ENCODE assay signal across 20 cellular contexts in the genomic region with DNA sequence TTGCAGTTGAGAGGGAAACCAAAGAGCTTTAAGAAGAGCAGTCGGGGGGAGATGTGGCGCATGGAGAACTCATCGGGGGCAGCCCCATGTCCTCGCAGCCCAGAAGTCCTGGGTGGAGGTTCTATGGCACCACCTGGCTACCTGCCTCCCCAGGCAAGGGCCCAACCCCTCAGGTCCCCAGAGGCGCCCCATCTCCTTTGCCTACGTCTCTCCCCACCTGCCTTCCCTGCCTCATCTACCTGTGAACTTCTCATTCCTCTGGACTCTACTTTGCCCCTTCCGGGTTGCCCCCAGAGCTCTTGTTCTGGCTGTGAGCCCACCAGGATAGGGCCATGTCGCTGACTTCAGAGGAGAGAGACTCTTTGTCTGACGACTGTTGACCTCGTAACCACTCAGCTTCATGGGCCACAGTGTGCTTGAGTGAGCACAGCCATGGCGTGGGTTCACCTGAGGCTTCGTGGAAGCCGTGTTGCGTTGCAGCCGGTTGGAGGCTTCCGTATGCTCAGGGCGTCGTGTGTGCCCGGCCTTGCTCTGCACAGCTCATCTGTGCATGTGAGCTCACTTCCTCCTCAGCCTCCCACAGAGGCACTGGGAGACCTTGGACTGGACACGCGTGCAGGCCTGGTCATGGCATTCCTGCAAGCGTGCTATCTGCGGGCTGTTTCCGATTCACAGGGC. TPM values are rescaled to one million over a fixed set of nuclear protein-coding genes. Genes with fewer than 3 reads are reported as not detected.
A peak's percentile ranks its signal among the peaks of the same experiment; 100 is the strongest.
DNase-seq lines count a peak whose midpoint lies in the region; ATAC-seq, FAIRE-seq and TF ChIP-seq lines count a peak whose summit lies in the region.
"Had no signal": no experiment of that assay in that cellular context is flagged by ENCODE, and none has a peak within 500 bp of the region (broad histone marks: within the 10 kb centered on the region; RNA-seq: fewer than 3 reads in every experiment).

No MANE protein-coding gene starts in this region.

- H3K27me3 ChIP-seq in CD8-positive, alpha-beta T cell (ENCODE audit: insufficient read depth, low read length), result no peaks in the 10 kb centered on the region
- no peaks in the 10 kb centered on the region for H3K27me3 ChIP-seq in H1 (replicated peaks in 1 of 4; ENCODE audit: control insufficient read depth in 3 of 4, extremely low read depth in 1 of 4, insufficient read depth in 3 of 4, low read length in 3 of 4)

- no peak for FAIRE-seq in H1 (lab: Jason Lieb, UNC)
- FAIRE-seq: HTR-8/SVneo had no signal

- H2BK20ac ChIP-seq in H1 (ENCODE audit: low read length), result no peak overlapping the region

- H4K5ac ChIP-seq in H1 (ENCODE audit: insufficient read length, low read depth, low read length), result no peak overlapping the region

- no peak overlapping the region for H4K91ac ChIP-seq in H1 (replicated peaks; ENCODE audit: insufficient read length, low read length)

- no peak overlapping the region for H3K14ac ChIP-seq in H1 (ENCODE audit: insufficient read length)

- H2BK15ac ChIP-seq in H1 (ENCODE audit: low read length), result no peak overlapping the region; the same call in 1 of the 2 replicates

- no peak for ATAC-seq in CD8-positive, alpha-beta T cell
- ATAC-seq in T-helper 17 cell (no peak), GM21576 (IDR thresholded peaks at IDR 0.05; ENCODE audit: unreplicated experiment) (no peak)

- H3K27me3 Mint-ChIP-seq in CD8-positive, alpha-beta T cell (ENCODE audit: low read depth), result no peaks in the 10 kb centered on the region
- H3K27me3 Mint-ChIP-seq in T-helper 17 cell, result no peaks in the 10 kb centered on the region
- no peaks in the 10 kb centered on the region for H3K27me3 Mint-ChIP-seq in neural crest cell (ENCODE audit: low read depth)

- TF ChIP-seq RAD21 in H1 (IDR thresholded peaks at IDR 0.05 in 1 of 2, conservative IDR thresholded peaks at IDR 0.05 in 1 of 2; ENCODE audit: low read depth in 2 of 2, low read length in 2 of 2), result no peak

- no peak for DNase-seq in CD8-positive, alpha-beta T cell
- no peak for DNase-seq in T-helper 17 cell
- DNase-seq in H1 (ENCODE audit: low read depth in 1 of 2, low spot score in 2 of 2), result no peak
- DNase-seq in neural crest cell (ENCODE audit: low read depth, low spot score), result no peak
- DNase-seq in midbrain (lab: John Stamatoyannopoulos, UW), result no peak
- no peak for DNase-seq in NCI-H446 treated with DMSO at 0.1 percent for 48 hours (lab: John Stamatoyannopoulos, UW)
- no peak for DNase-seq in NCI-H510A (lab: John Stamatoyannopoulos, UW)
- DNase-seq: AML-193, Calu3, DMS53, H9, NCI-H187, NCI-H345, NCI-H69, SHP77 treated with DMSO at 0.1 percent for 48 hours had no signal

- CTCF ChIA-PET in CD8-positive, alpha-beta T cell (lab: Charles Lee), result interaction anchor here (0.9 to 1.4 kb wide), 2 partner anchors 36 to 76 kb away, joined by 3 read pairs; no protein-coding TSS in a partner anchor
- CTCF ChIA-PET in H1 (lab: Charles Lee; ENCODE audit: partially characterized antibody), result interaction anchor here (1.0 kb wide), 1 partner anchor 24 kb away, joined by 3 read pairs; no protein-coding TSS in a partner anchor

- no peaks in the 10 kb centered on the region for H3K36me3 ChIP-seq in CD8-positive, alpha-beta T cell (ENCODE audit: insufficient read depth, low read length)
- no peaks in the 10 kb centered on the region for H3K36me3 ChIP-seq in H1 (ENCODE audit: control insufficient read depth in 2 of 4, insufficient read depth in 4 of 4, low read length in 3 of 4)

- no peak overlapping the region for H3K18ac ChIP-seq in H1 (ENCODE audit: extremely low read depth, low read length)

- TF ChIP-seq POLR2A in H1 (IDR thresholded peaks at IDR 0.05; ENCODE audit: control extremely low read depth in 1 of 2, low read depth in 2 of 2, low read length in 2 of 2), result no peak

- H3K36me3 Mint-ChIP-seq in CD8-positive, alpha-beta T cell, result peaks cover 20% of the 10 kb centered on the region
- H3K36me3 Mint-ChIP-seq in T-helper 17 cell (ENCODE audit: low read depth), result peaks cover 2% of the 10 kb centered on the region
- H3K36me3 Mint-ChIP-seq in neural crest cell (ENCODE audit: low read depth), result peaks cover 24% of the 10 kb centered on the region
- H3K36me3 Mint-ChIP-seq: CD14-positive monocyte had no signal

- H3K56ac ChIP-seq in H1 (replicated peaks; ENCODE audit: insufficient read length, low read depth, low read length), result no peak overlapping the region

- H3K4me3 Mint-ChIP-seq in CD8-positive, alpha-beta T cell, result no peak overlapping the region
- no peak overlapping the region for H3K4me3 Mint-ChIP-seq in T-helper 17 cell
- H3K4me3 Mint-ChIP-seq in neural crest cell, result no peak overlapping the region
- H3K4me3 Mint-ChIP-seq: CD14-positive monocyte, H9 had no signal

- H2AFZ ChIP-seq in H1 (ENCODE audit: low read length), result no peak overlapping the region

- intact Hi-C loops in CD8-positive, alpha-beta T cell (cut with DNase I, micrococcal nuclease), result no loop called here

- no peak overlapping the region for H2AK5ac ChIP-seq in H1 (ENCODE audit: low read depth, low read length)

- no peak overlapping the region for H2BK120ac ChIP-seq in H1 (replicated peaks; ENCODE audit: low read depth, low read length)

- no peaks in the 10 kb centered on the region for H3K9me3 ChIP-seq in CD8-positive, alpha-beta T cell (ENCODE audit: low read length)
- H3K9me3 ChIP-seq in T-helper 17 cell (ENCODE audit: control insufficient read depth, low read length, poor library complexity, severe bottlenecking), result no peaks in the 10 kb centered on the region
- H3K9me3 ChIP-seq in H1 (ENCODE audit: insufficient read depth in 2 of 2, low read depth in 1 of 2, low read length in 1 of 2), result peaks cover 6 to 11% of the 10 kb centered on the region in 2 experiments

- no peak for TF ChIP-seq CTCF in CD8-positive, alpha-beta T cell (IDR thresholded peaks at IDR 0.05)
- TF ChIP-seq CTCF in H1 (IDR thresholded peaks at IDR 0.05; ENCODE audit: control extremely low read depth in 1 of 3, insufficient read depth in 1 of 3, low read depth in 1 of 3, low read length in 3 of 3) (no peak), neural crest cell (conservative IDR thresholded peaks at IDR 0.05) (no peak)

- H3K27ac Mint-ChIP-seq in CD8-positive, alpha-beta T cell, result peak overlapping the region; percentile 75
- H3K27ac Mint-ChIP-seq in T-helper 17 cell (peak overlapping the region; percentile 43), neural crest cell (ENCODE audit: unreplicated experiment) (peak overlapping the region; percentile 63)
- H3K27ac Mint-ChIP-seq: CD14-positive monocyte, H9 had no signal

- no peak overlapping the region for H3K4me3 ChIP-seq in CD8-positive, alpha-beta T cell (ENCODE audit: low read depth, low read length)
- no peak overlapping the region for H3K4me3 ChIP-seq in H1 (ENCODE audit: extremely low read depth in 1 of 4, insufficient read depth in 2 of 4, low read depth in 3 of 4, low read length in 4 of 4)

- WGBS in H1 (ENCODE audit: extremely low coverage in 1 of 2, insufficient coverage in 1 of 2, insufficient read length in 1 of 2, insufficient replicate concordance in 2 of 2, low coverage in 1 of 2, low lambda C conversion rate in 2 of 2, missing lambda C conversion rate in 1 of 2), 2 experiments, result 88% methylated on average over 24 of the region's 24 CpGs; no CpG with 5 or more reads in 1 of the 2 experiments

- peaks cover 7% of the 10 kb centered on the region for H3K79me1 ChIP-seq in H1 (ENCODE audit: low read depth, low read length)

- H4K8ac ChIP-seq in H1 (ENCODE audit: extremely low read depth, insufficient read depth, low read length), result no peak overlapping the region

- H3K23ac ChIP-seq in H1 (ENCODE audit: insufficient read length), result no peak overlapping the region

- no peaks in the 10 kb centered on the region for H3K79me2 ChIP-seq in H1 (ENCODE audit: control insufficient read depth in 1 of 2, insufficient read depth in 2 of 2, low read length in 2 of 2)

- H4K20me1 ChIP-seq in H1 (replicated peaks in 1 of 2; ENCODE audit: control insufficient read depth in 1 of 2, insufficient read depth in 2 of 2, low read length in 2 of 2), result no peaks in the 10 kb centered on the region

- peaks cover 77% of the 10 kb centered on the region for H3K4me1 ChIP-seq in CD8-positive, alpha-beta T cell (ENCODE audit: insufficient read depth, low read length)
- H3K4me1 ChIP-seq in H1 (replicated peaks in 1 of 4; ENCODE audit: control insufficient read depth in 3 of 4, insufficient read depth in 4 of 4, low read length in 3 of 4), result peaks cover 0 to 2% (median 0%) of the 10 kb centered on the region in 4 experiments; a peak in 3 of 7 replicates

- H3K4me2 ChIP-seq in H1 (ENCODE audit: insufficient read depth in 1 of 2, low read depth in 2 of 2, low read length in 2 of 2), result no peak overlapping the region

- H3K27ac ChIP-seq in CD8-positive, alpha-beta T cell (ENCODE audit: low read depth, low read length), result no peak overlapping the region
- H3K27ac ChIP-seq in H1 (ENCODE audit: low read depth, low read length), result no peak overlapping the region
- H3K27ac ChIP-seq: HL-60 had no signal

- H3K9ac ChIP-seq in H1 (replicated peaks in 1 of 4; ENCODE audit: extremely low read depth in 1 of 4, low read depth in 3 of 4, low read length in 3 of 4), result no peak overlapping the region

- H3K4ac ChIP-seq in H1 (replicated peaks; ENCODE audit: insufficient read length, low read depth, low read length), result no peak overlapping the region

- peaks cover 74% of the 10 kb centered on the region for H3K4me1 Mint-ChIP-seq in CD8-positive, alpha-beta T cell (ENCODE audit: low read depth)
- peaks cover 10% of the 10 kb centered on the region for H3K4me1 Mint-ChIP-seq in T-helper 17 cell
- peaks cover 34% of the 10 kb centered on the region for H3K4me1 Mint-ChIP-seq in neural crest cell

- POLR2A ChIA-PET in CD8-positive, alpha-beta T cell (lab: Charles Lee), result interaction anchor here (0.9 kb wide), 1 partner anchor 17 kb away, joined by 3 read pairs; no protein-coding TSS in a partner anchor
- POLR2A ChIA-PET in H1 (lab: Charles Lee; ENCODE audit: partially characterized antibody), result interaction anchor here (1.8 kb wide), 1 partner anchor 14 kb away, joined by 5 read pairs; a partner anchor contains a TSS

- no peaks in the 10 kb centered on the region for H3K23me2 ChIP-seq in H1 (ENCODE audit: low read depth, low read length)

- H2BK12ac ChIP-seq in H1 (ENCODE audit: low read depth, low read length), result peak overlapping the region; percentile 11; the same call in 1 of the 2 replicates

- H2BK5ac ChIP-seq in H1 (ENCODE audit: low read depth, low read length), result no peak overlapping the region; the same call in 1 of the 2 replicates

- TF ChIP-seq EP300 in H1 (IDR thresholded peaks at IDR 0.05; ENCODE audit: borderline replicate concordance in 1 of 2, low read depth in 2 of 2, low read length in 2 of 2), result no peak

- H3K9me3 Mint-ChIP-seq in CD8-positive, alpha-beta T cell, result no peaks in the 10 kb centered on the region
- H3K9me3 Mint-ChIP-seq in neural crest cell, result no peaks in the 10 kb centered on the region

RNA-seq across cellular contexts. Expression of a gene that starts 13.4 kb away (rescaled TPM):
- total RNA-seq in CD8-positive, alpha-beta T cell, result 100 to 1,000 TPM; 106 to 108 TPM
- 10 to 100 TPM; 27.1 to 28.9 TPM for total RNA-seq in T-helper 17 cell
- total RNA-seq in H1 (2021; fragmentation: NEBNext Ultra II Directional; extraction: Animal tissue kit (Norgen Biotek cat#: 25700)), result 13.9 and 15.5 TPM in 2 replicates
- 19.0 and 20.4 TPM in 2 replicates for polyA plus RNA-seq in H1 (2011; rRNA removed)
- polyA plus RNA-seq in H1 (2011; cell fraction: cytosol; rRNA removed), result 19.3 TPM
- polyA plus RNA-seq in H1 (2011; cell fraction: nucleus; rRNA removed), result 38.3 TPM
- 9.5 to 16.7 TPM (median 14.7 TPM) in 4 replicates for polyA plus RNA-seq in H1 (2012, experiment 1 of 2)
- polyA plus RNA-seq in H1 (2012, experiment 2 of 2), result 9.8 TPM
- 8.2 TPM for polyA plus RNA-seq in H1 (2013, experiment 1 of 2)
- 8.5 TPM for polyA plus RNA-seq in H1 (2013, experiment 2 of 2)
- polyA minus RNA-seq in H1 (2011; rRNA and poly(A)+ RNA removed), result 16.0 and 21.3 TPM in 2 replicates
- 10.5 TPM for polyA minus RNA-seq in H1 (2011; cell fraction: cytosol; rRNA and poly(A)+ RNA removed)
- polyA minus RNA-seq in H1 (2011; cell fraction: nucleus; rRNA and poly(A)+ RNA removed), result 14.0 TPM
- 78.6 and 79.9 TPM in 2 replicates for total RNA-seq in neural crest cell
- total RNA-seq: Calu3, OCI-LY7 had no signal

RNA-seq across cellular contexts. Expression of a gene that starts 50.8 kb away (rescaled TPM):
- not detected for total RNA-seq in CD8-positive, alpha-beta T cell
- total RNA-seq in T-helper 17 cell, result not detected
- total RNA-seq in H1 (2021; fragmentation: NEBNext Ultra II Directional; extraction: Animal tissue kit (Norgen Biotek cat#: 25700)), result not detected in 2 replicates
- not detected in 2 replicates for polyA plus RNA-seq in H1 (2011; rRNA removed)
- polyA plus RNA-seq in H1 (2011; cell fraction: cytosol; rRNA removed), result not detected
- polyA plus RNA-seq in H1 (2011; cell fraction: nucleus; rRNA removed), result not detected
- polyA plus RNA-seq in H1 (2012, experiment 1 of 2), result 0.17 to 0.22 TPM in 2 of 4 replicates, not detected in the others
- polyA plus RNA-seq in H1 (2012, experiment 2 of 2), result not detected
- polyA plus RNA-seq in H1 (2013, experiment 1 of 2), result not detected
- polyA plus RNA-seq in H1 (2013, experiment 2 of 2), result not detected
- not detected in 2 replicates for polyA minus RNA-seq in H1 (2011; rRNA and poly(A)+ RNA removed)
- polyA minus RNA-seq in H1 (2011; cell fraction: cytosol; rRNA and poly(A)+ RNA removed), result not detected
- not detected for polyA minus RNA-seq in H1 (2011; cell fraction: nucleus; rRNA and poly(A)+ RNA removed)
- not detected in 2 replicates for total RNA-seq in neural crest cell
- total RNA-seq: Calu3, H9, OCI-LY7 had no signal
- polyA plus RNA-seq: CD14-positive monocyte had no signal
